1 cellular context compared by ENCODE assay signal in the genomic region with DNA sequence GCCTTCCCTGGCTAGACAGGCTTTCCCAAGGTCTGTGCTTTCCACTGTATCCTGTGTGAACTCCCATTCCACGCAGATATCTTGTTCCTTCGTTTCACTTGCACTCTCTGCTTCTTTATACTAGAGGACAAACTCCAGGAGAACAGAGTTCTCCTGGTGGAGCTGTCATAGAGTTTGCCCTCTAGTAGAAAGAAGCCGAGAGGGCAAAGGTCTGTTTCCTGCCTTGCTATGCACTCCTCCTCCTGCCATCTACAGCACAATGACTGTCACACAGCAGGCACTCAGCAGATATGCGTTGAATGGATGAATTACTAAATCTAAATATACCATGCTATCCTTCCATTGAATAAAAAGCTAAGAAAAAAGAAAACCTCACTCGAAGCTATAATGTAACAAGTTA.
TF ChIP-seq lines count a peak whose summit lies in the region.

No MANE protein-coding gene starts in this region.

TF ChIP-seq in HepG2, 621 proteins besides CTCF, POLR2A, EP300 and RAD21 (continued from another document):
- TF ChIP-seq, protein P1, sequence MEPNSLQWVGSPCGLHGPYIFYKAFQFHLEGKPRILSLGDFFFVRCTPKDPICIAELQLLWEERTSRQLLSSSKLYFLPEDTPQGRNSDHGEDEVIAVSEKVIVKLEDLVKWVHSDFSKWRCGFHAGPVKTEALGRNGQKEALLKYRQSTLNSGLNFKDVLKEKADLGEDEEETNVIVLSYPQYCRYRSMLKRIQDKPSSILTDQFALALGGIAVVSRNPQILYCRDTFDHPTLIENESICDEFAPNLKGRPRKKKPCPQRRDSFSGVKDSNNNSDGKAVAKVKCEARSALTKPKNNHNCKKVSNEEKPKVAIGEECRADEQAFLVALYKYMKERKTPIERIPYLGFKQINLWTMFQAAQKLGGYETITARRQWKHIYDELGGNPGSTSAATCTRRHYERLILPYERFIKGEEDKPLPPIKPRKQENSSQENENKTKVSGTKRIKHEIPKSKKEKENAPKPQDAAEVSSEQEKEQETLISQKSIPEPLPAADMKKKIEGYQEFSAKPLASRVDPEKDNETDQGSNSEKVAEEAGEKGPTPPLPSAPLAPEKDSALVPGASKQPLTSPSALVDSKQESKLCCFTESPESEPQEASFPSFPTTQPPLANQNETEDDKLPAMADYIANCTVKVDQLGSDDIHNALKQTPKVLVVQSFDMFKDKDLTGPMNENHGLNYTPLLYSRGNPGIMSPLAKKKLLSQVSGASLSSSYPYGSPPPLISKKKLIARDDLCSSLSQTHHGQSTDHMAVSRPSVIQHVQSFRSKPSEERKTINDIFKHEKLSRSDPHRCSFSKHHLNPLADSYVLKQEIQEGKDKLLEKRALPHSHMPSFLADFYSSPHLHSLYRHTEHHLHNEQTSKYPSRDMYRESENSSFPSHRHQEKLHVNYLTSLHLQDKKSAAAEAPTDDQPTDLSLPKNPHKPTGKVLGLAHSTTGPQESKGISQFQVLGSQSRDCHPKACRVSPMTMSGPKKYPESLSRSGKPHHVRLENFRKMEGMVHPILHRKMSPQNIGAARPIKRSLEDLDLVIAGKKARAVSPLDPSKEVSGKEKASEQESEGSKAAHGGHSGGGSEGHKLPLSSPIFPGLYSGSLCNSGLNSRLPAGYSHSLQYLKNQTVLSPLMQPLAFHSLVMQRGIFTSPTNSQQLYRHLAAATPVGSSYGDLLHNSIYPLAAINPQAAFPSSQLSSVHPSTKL (CRISPR knock-in tag; IDR thresholded peaks at IDR 0.05) = peak; percentile 46
- TF ChIP-seq, protein P2, sequence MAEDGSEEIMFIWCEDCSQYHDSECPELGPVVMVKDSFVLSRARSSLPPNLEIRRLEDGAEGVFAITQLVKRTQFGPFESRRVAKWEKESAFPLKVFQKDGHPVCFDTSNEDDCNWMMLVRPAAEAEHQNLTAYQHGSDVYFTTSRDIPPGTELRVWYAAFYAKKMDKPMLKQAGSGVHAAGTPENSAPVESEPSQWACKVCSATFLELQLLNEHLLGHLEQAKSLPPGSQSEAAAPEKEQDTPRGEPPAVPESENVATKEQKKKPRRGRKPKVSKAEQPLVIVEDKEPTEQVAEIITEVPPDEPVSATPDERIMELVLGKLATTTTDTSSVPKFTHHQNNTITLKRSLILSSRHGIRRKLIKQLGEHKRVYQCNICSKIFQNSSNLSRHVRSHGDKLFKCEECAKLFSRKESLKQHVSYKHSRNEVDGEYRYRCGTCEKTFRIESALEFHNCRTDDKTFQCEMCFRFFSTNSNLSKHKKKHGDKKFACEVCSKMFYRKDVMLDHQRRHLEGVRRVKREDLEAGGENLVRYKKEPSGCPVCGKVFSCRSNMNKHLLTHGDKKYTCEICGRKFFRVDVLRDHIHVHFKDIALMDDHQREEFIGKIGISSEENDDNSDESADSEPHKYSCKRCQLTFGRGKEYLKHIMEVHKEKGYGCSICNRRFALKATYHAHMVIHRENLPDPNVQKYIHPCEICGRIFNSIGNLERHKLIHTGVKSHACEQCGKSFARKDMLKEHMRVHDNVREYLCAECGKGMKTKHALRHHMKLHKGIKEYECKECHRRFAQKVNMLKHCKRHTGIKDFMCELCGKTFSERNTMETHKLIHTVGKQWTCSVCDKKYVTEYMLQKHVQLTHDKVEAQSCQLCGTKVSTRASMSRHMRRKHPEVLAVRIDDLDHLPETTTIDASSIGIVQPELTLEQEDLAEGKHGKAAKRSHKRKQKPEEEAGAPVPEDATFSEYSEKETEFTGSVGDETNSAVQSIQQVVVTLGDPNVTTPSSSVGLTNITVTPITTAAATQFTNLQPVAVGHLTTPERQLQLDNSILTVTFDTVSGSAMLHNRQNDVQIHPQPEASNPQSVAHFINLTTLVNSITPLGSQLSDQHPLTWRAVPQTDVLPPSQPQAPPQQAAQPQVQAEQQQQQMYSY (CRISPR knock-in tag; IDR thresholded peaks at IDR 0.05) = peak; percentile 50; the same call in 1 of the 2 replicates
- TF ChIP-seq TEAD3 (CRISPR knock-in tag; optimal IDR thresholded peaks at IDR 0.05; ENCODE audit: borderline replicate concordance) = peak; percentile 76
- TF ChIP-seq SAP130 (CRISPR knock-in tag; IDR thresholded peaks at IDR 0.05; ENCODE audit: low read depth) = peak; percentile 39; the same call in 1 of the 2 replicates
- 0 out of 2 replicates have a peak, but pooled peaks have one; percentile 21 for TF ChIP-seq ZMYM2 (CRISPR knock-in tag; IDR thresholded peaks at IDR 0.05)
- peak; percentile 44 for TF ChIP-seq XRCC5 (optimal IDR thresholded peaks at IDR 0.05; ENCODE audit: low read length)
- 0 out of 2 replicates have a peak, but pooled peaks have one; percentile 28 for TF ChIP-seq HDAC2 (CRISPR knock-in tag; IDR thresholded peaks at IDR 0.05)
- TF ChIP-seq, protein P3, sequence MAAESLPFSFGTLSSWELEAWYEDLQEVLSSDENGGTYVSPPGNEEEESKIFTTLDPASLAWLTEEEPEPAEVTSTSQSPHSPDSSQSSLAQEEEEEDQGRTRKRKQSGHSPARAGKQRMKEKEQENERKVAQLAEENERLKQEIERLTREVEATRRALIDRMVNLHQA (CRISPR knock-in tag; IDR thresholded peaks at IDR 0.05) = no peak
- TF ChIP-seq ZNF256 (CRISPR knock-in tag; conservative IDR thresholded peaks at IDR 0.05) = no peak
- peak; percentile 57; the same call in 1 of the 2 replicates for TF ChIP-seq ZNF644 (CRISPR knock-in tag; IDR thresholded peaks at IDR 0.05; ENCODE audit: low read depth)
- peak; percentile 59 for TF ChIP-seq NR2F6 (IDR thresholded peaks at IDR 0.05)
- peak; percentile 65; the same call in 1 of the 2 replicates for TF ChIP-seq NR2F6 (CRISPR knock-in tag; IDR thresholded peaks at IDR 0.05)
- peak; percentile 58; the same call in 1 of the 2 replicates for TF ChIP-seq GATAD2A (CRISPR knock-in tag; IDR thresholded peaks at IDR 0.05)
